In the genomic region with DNA sequence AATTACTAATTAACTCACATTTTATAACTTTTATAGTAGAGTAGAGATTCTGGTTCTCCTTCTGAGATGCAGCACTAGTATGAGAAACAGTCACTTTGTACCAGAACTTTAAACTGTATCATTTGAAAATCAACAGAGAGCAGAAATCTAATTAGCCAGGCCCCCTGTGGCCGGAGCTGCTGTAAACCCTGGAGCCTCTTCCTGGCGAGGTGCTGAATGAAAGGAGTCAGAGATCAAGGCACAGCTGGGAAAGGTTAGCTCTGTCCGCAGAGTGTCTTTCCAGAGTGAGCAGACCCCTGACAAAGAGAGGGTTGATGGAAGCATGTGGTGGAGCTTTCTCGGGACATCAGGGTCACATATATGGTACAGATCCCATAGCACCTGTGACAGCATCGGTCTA, we compare ENCODE assay signal across 19 cellular contexts.
A peak's percentile ranks its signal among the peaks of the same experiment; 100 is the strongest.
DNase-seq lines count a peak whose midpoint lies in the region; FAIRE-seq and TF ChIP-seq lines count a peak whose summit lies in the region.
"Had no signal": no experiment of that assay in that cellular context is flagged by ENCODE, and none has a peak within 500 bp of the region (broad histone marks: within the 10 kb centered on the region; RNA-seq: fewer than 3 reads in every experiment).

No MANE protein-coding gene starts in this region.

- FAIRE-seq in small intestine (lab: Jason Lieb, UNC): no peak

- H3K9me3 ChIP-seq in small intestine (ENCODE audit: control insufficient read depth, low read depth): no peaks in the 10 kb centered on the region
- H3K9me3 ChIP-seq: mucosa of descending colon, testis had no signal

- H3K36me3 ChIP-seq in H7 (replicated peaks; ENCODE audit: control insufficient read depth, insufficient read depth, low read length): no peaks in the 10 kb centered on the region
- H3K36me3 ChIP-seq in small intestine (ENCODE audit: control insufficient read depth in 2 of 2, insufficient read depth in 2 of 2, low read length in 2 of 2): no peaks in the 10 kb centered on the region

- H3K27me3 Mint-ChIP-seq in endothelial cell (ENCODE audit: unreplicated experiment) (peaks cover 3% of the 10 kb centered on the region), neural crest cell (ENCODE audit: low read depth) (no peaks in the 10 kb centered on the region)
- H3K27me3 Mint-ChIP-seq: activated naive CD8-positive, alpha-beta T cell treated with anti-CD3 and anti-CD28 coated beads for 36 hours had no signal

- H3K27ac Mint-ChIP-seq in endothelial cell (ENCODE audit: unreplicated experiment) (peak overlapping the region; percentile 96), neural crest cell (ENCODE audit: unreplicated experiment) (peak overlapping the region; percentile 83)
- H3K27ac Mint-ChIP-seq: activated naive CD8-positive, alpha-beta T cell treated with anti-CD3 and anti-CD28 coated beads for 36 hours; CD8-positive, alpha-beta T cell had no signal

- H3K4me3 ChIP-seq in H7 (ENCODE audit: insufficient read depth, low read depth, low read length) (no peak overlapping the region), small intestine (ENCODE audit: low read depth in 1 of 2, low read length in 2 of 2) (no peak overlapping the region)
- H3K4me3 ChIP-seq: mucosa of descending colon, testis had no signal

- TF ChIP-seq CTCF in endothelial cell (IDR thresholded peaks at IDR 0.05; ENCODE audit: unreplicated experiment) (no peak), neural crest cell (conservative IDR thresholded peaks at IDR 0.05) (no peak)

- WGBS in small intestine, 3 donors: 64 to 76% (median 73%) methylated on average over 5 of the region's 5 CpGs

- H3K36me3 Mint-ChIP-seq in endothelial cell (ENCODE audit: low read depth, unreplicated experiment) (no peaks in the 10 kb centered on the region), neural crest cell (ENCODE audit: low read depth) (peaks cover 10% of the 10 kb centered on the region)
- H3K36me3 Mint-ChIP-seq: activated naive CD8-positive, alpha-beta T cell treated with anti-CD3 and anti-CD28 coated beads for 36 hours; CD8-positive, alpha-beta T cell had no signal

- DNase-seq in H7 (peak; percentile 0), endothelial cell (ENCODE audit: low spot score) (peak; percentile 12), neural crest cell (ENCODE audit: low read depth, low spot score) (peak; percentile 26), small intestine (no peak)
- DNase-seq in activated CD8-positive, alpha-beta memory T cell treated with anti-CD3 and anti-CD28 coated beads for 24 hours: no peak
- no peak for DNase-seq in activated T-cell treated with anti-CD3 and anti-CD28 coated beads, Interleukin-2, amount 50 U/mL, for 1 hour
- DNase-seq: activated naive CD8-positive, alpha-beta T cell treated with anti-CD3 and anti-CD28 coated beads for 36 hours; CD8-positive, alpha-beta T cell; DMS79; left cardiac atrium; mucosa of descending colon; NCI-H1048; NCI-H2081 treated with DMSO at 0.1 percent for 48 hours; NCI-H524; OCI-M1; retina; SHP77 treated with DMSO at 0.1 percent for 48 hours; testis had no signal

- no peak overlapping the region for H3K27ac ChIP-seq in small intestine (ENCODE audit: low read depth in 1 of 2, low read length in 1 of 2)
- H3K27ac ChIP-seq: testis had no signal

- H3K9me3 Mint-ChIP-seq in endothelial cell (ENCODE audit: unreplicated experiment) (no peaks in the 10 kb centered on the region), neural crest cell (peaks cover 7% of the 10 kb centered on the region)

- no peaks in the 10 kb centered on the region for H3K4me1 ChIP-seq in small intestine (ENCODE audit: control insufficient read depth in 2 of 2, insufficient read depth in 1 of 2, low read depth in 1 of 2, low read length in 1 of 2)
- H3K4me1 ChIP-seq: testis had no signal

- H3K4me3 Mint-ChIP-seq in endothelial cell (ENCODE audit: unreplicated experiment): no peak overlapping the region
- peak overlapping the region; percentile 41 for H3K4me3 Mint-ChIP-seq in neural crest cell
- H3K4me3 Mint-ChIP-seq: activated naive CD8-positive, alpha-beta T cell treated with anti-CD3 and anti-CD28 coated beads for 36 hours; CD8-positive, alpha-beta T cell had no signal

- H3K4me1 Mint-ChIP-seq in endothelial cell (ENCODE audit: unreplicated experiment) (peaks cover 23% of the 10 kb centered on the region), neural crest cell (peaks cover 43% of the 10 kb centered on the region)

- no peaks in the 10 kb centered on the region for H3K27me3 ChIP-seq in H7 (ENCODE audit: control insufficient read depth, insufficient read depth, low read length)
- no peaks in the 10 kb centered on the region for H3K27me3 ChIP-seq in small intestine (ENCODE audit: control insufficient read depth in 2 of 2, insufficient read depth in 2 of 2, low read length in 2 of 2)
- H3K27me3 ChIP-seq: testis had no signal

TF ChIP-seq in PFSK-1, 5 proteins besides CTCF, POLR2A, EP300 and RAD21:
- TF ChIP-seq TAF1 (IDR thresholded peaks at IDR 0.05; ENCODE audit: borderline replicate concordance, insufficient read depth, low read length) (0 out of 2 replicates have a peak, but pooled peaks have one; percentile 41), POLR2AphosphoS5 (IDR thresholded peaks at IDR 0.05; ENCODE audit: low read depth, low read length) (peak; percentile 80; the same call in 1 of the 2 replicates), SIN3A (IDR thresholded peaks at IDR 0.05; ENCODE audit: borderline replicate concordance, insufficient read depth, low read length) (peak; percentile 93; the same call in 1 of the 2 replicates), FOXP2 (optimal IDR thresholded peaks at IDR 0.05; ENCODE audit: borderline replicate concordance, extremely low read depth, extremely low read length, insufficient read depth) (peak; percentile 48)
- TF ChIP-seq, protein P1, sequence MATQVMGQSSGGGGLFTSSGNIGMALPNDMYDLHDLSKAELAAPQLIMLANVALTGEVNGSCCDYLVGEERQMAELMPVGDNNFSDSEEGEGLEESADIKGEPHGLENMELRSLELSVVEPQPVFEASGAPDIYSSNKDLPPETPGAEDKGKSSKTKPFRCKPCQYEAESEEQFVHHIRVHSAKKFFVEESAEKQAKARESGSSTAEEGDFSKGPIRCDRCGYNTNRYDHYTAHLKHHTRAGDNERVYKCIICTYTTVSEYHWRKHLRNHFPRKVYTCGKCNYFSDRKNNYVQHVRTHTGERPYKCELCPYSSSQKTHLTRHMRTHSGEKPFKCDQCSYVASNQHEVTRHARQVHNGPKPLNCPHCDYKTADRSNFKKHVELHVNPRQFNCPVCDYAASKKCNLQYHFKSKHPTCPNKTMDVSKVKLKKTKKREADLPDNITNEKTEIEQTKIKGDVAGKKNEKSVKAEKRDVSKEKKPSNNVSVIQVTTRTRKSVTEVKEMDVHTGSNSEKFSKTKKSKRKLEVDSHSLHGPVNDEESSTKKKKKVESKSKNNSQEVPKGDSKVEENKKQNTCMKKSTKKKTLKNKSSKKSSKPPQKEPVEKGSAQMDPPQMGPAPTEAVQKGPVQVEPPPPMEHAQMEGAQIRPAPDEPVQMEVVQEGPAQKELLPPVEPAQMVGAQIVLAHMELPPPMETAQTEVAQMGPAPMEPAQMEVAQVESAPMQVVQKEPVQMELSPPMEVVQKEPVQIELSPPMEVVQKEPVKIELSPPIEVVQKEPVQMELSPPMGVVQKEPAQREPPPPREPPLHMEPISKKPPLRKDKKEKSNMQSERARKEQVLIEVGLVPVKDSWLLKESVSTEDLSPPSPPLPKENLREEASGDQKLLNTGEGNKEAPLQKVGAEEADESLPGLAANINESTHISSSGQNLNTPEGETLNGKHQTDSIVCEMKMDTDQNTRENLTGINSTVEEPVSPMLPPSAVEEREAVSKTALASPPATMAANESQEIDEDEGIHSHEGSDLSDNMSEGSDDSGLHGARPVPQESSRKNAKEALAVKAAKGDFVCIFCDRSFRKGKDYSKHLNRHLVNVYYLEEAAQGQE (IDR thresholded peaks at IDR 0.05; ENCODE audit: insufficient read depth in 1 of 2, low read depth in 2 of 2, low read length in 2 of 2): peak in 1 of 2 experiments; percentile 79; a peak in 2 of 4 replicates

Comparison
In these comparisons a context has a peak if more than half of its experiments do, and no peak if none do; other contexts are left out.
1. DNase-seq: peak in H7 (single experiment), endothelial cell (single experiment) and neural crest cell (single experiment); none in small intestine (single experiment), activated CD8-positive, alpha-beta memory T cell treated with anti-CD3 and anti-CD28 coated beads for 24 hours (single experiment) and activated T-cell treated with anti-CD3 and anti-CD28 coated beads, Interleukin-2, amount 50 U/mL, for 1 hour (single experiment).